Comparison of ENCODE assay signal across 9 cellular contexts in the genomic region with DNA sequence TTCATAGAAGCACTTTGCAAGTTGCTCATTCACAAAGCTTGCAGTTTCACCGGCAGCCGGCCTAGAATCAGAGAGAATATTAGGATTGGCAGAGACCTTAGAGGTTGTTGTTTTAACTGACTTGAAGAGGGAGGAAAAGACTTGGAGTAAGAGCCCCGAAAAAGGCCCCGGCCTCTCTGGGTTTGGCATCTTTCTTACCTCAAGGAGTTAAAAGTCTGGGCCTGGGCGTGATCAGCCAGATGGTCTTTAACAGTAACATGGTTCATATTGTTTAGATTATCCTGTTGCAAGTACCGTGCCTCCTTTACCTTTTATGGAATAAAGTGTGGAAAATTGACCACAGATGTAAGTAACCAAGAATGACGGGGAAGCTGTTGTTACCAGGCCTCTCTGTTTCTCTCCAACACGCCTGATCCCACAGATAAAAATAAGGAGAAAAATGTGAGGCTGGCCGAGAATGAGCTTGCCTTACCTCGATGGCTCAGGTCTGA. TPM values are rescaled to one million over a fixed set of nuclear protein-coding genes. Genes with fewer than 3 reads are reported as not detected.
DNase-seq lines count a peak whose midpoint lies in the region; ATAC-seq and TF ChIP-seq lines count a peak whose summit lies in the region.
"Had no signal": no experiment of that assay in that cellular context is flagged by ENCODE, and none has a peak within 500 bp of the region (broad histone marks: within the 10 kb centered on the region; RNA-seq: fewer than 3 reads in every experiment).

No MANE protein-coding gene starts in this region.

- TF ChIP-seq CTCF in cardiac muscle cell (IDR thresholded peaks at IDR 0.05; ENCODE audit: low read depth, low read length): no peak
- no peak for TF ChIP-seq CTCF in dorsolateral prefrontal cortex (IDR thresholded peaks at IDR 0.05 in 54 of 56, conservative IDR thresholded peaks at IDR 0.05 in 2 of 56; ENCODE audit: low read depth in 1 of 56, partially characterized antibody in 56 of 56)

- no peaks in the 10 kb centered on the region for H3K36me3 ChIP-seq in cardiac muscle cell
- H3K36me3 ChIP-seq in muscle layer of colon (ENCODE audit: insufficient read depth, low read length): no peaks in the 10 kb centered on the region
- H3K36me3 ChIP-seq in urinary bladder (ENCODE audit: insufficient read depth): no peaks in the 10 kb centered on the region

- H3K27ac ChIP-seq in cardiac muscle cell (peak overlapping the region; percentile 47), dorsolateral prefrontal cortex (peak overlapping the region in 46 of 59 donors; percentile 3 to 87 (median 58)), muscle layer of colon (ENCODE audit: low read depth, low read length) (peak overlapping the region; percentile 82), urinary bladder (ENCODE audit: low read depth) (peak overlapping the region; percentile 90)

- H3K27me3 ChIP-seq in cardiac muscle cell (no peaks in the 10 kb centered on the region), dorsolateral prefrontal cortex (no peaks in the 10 kb centered on the region), muscle layer of colon (ENCODE audit: control insufficient read depth in 1 of 2, insufficient read depth in 2 of 2, low read length in 2 of 2) (no peaks in the 10 kb centered on the region)

- H3K4me3 ChIP-seq in cardiac muscle cell: no peak overlapping the region
- no peak overlapping the region for H3K4me3 ChIP-seq in dorsolateral prefrontal cortex
- H3K4me3 ChIP-seq in muscle layer of colon (ENCODE audit: low read depth in 1 of 2, low read length in 2 of 2): no peak overlapping the region
- H3K4me3 ChIP-seq in urinary bladder (ENCODE audit: low read depth, low read length): no peak overlapping the region

- intact Hi-C loops in Right ventricle myocardium superior (cut with DNase I) (no loop called here), dorsolateral prefrontal cortex (cut with DNase I) (no loop called here)

- ATAC-seq in Right ventricle myocardium superior (ENCODE audit: poor library complexity) (no peak), GM19351 (IDR thresholded peaks at IDR 0.05; ENCODE audit: unreplicated experiment) (no peak)

- H3K9ac ChIP-seq in muscle layer of colon (ENCODE audit: low read length): peak overlapping the region; percentile 30

- WGBS in urinary bladder: 26% methylated on average over 10 of the region's 10 CpGs

- peak in 1 of 2 donors; percentile 87 for DNase-seq in cardiac muscle cell (ENCODE audit: low read depth in 1 of 2, low spot score in 1 of 2)
- DNase-seq in Right ventricle myocardium superior: no peak
- DNase-seq in dorsolateral prefrontal cortex: no peak
- no peak for DNase-seq in hypothalamus (lab: John Stamatoyannopoulos, UW)
- no peak for DNase-seq in ureter (ENCODE audit: low spot score)
- DNase-seq: occipital lobe had no signal

- peaks cover 31% of the 10 kb centered on the region for H3K4me1 ChIP-seq in cardiac muscle cell (ENCODE audit: low read depth)
- peaks cover 74% of the 10 kb centered on the region for H3K4me1 ChIP-seq in muscle layer of colon (ENCODE audit: insufficient read depth, low read length)
- no peaks in the 10 kb centered on the region for H3K4me1 ChIP-seq in urinary bladder (ENCODE audit: insufficient read depth)

- H3K9me3 ChIP-seq in cardiac muscle cell (ENCODE audit: low read depth): no peaks in the 10 kb centered on the region
- H3K9me3 ChIP-seq in muscle layer of colon (ENCODE audit: low read length): no peaks in the 10 kb centered on the region

RNA-seq across cellular contexts. Expression of a gene that starts 56.2 kb away (rescaled TPM):
- total RNA-seq in cardiac muscle cell (13.0 and 14.9 TPM in 2 replicates), Right ventricle myocardium superior (61.2 TPM), dorsolateral prefrontal cortex (10 to 100 TPM; 17.1 to 74.0 (median 37.2) TPM), urinary bladder (69.8 TPM), ureter (101 TPM)
- polyA plus RNA-seq in cardiac muscle cell (24.2 and 26.4 TPM in 2 replicates), urinary bladder (128 TPM)
